ENCODE assay signal across 1 cellular context in genomic region chr9:91694081-91694870, GRCh38.
TF ChIP-seq lines count a peak whose summit lies in the region.

No MANE protein-coding gene starts in this region.

TF ChIP-seq in GM23338, 12 proteins besides CTCF, POLR2A, EP300 and RAD21 (continued from another document):
- TF ChIP-seq, protein P1, sequence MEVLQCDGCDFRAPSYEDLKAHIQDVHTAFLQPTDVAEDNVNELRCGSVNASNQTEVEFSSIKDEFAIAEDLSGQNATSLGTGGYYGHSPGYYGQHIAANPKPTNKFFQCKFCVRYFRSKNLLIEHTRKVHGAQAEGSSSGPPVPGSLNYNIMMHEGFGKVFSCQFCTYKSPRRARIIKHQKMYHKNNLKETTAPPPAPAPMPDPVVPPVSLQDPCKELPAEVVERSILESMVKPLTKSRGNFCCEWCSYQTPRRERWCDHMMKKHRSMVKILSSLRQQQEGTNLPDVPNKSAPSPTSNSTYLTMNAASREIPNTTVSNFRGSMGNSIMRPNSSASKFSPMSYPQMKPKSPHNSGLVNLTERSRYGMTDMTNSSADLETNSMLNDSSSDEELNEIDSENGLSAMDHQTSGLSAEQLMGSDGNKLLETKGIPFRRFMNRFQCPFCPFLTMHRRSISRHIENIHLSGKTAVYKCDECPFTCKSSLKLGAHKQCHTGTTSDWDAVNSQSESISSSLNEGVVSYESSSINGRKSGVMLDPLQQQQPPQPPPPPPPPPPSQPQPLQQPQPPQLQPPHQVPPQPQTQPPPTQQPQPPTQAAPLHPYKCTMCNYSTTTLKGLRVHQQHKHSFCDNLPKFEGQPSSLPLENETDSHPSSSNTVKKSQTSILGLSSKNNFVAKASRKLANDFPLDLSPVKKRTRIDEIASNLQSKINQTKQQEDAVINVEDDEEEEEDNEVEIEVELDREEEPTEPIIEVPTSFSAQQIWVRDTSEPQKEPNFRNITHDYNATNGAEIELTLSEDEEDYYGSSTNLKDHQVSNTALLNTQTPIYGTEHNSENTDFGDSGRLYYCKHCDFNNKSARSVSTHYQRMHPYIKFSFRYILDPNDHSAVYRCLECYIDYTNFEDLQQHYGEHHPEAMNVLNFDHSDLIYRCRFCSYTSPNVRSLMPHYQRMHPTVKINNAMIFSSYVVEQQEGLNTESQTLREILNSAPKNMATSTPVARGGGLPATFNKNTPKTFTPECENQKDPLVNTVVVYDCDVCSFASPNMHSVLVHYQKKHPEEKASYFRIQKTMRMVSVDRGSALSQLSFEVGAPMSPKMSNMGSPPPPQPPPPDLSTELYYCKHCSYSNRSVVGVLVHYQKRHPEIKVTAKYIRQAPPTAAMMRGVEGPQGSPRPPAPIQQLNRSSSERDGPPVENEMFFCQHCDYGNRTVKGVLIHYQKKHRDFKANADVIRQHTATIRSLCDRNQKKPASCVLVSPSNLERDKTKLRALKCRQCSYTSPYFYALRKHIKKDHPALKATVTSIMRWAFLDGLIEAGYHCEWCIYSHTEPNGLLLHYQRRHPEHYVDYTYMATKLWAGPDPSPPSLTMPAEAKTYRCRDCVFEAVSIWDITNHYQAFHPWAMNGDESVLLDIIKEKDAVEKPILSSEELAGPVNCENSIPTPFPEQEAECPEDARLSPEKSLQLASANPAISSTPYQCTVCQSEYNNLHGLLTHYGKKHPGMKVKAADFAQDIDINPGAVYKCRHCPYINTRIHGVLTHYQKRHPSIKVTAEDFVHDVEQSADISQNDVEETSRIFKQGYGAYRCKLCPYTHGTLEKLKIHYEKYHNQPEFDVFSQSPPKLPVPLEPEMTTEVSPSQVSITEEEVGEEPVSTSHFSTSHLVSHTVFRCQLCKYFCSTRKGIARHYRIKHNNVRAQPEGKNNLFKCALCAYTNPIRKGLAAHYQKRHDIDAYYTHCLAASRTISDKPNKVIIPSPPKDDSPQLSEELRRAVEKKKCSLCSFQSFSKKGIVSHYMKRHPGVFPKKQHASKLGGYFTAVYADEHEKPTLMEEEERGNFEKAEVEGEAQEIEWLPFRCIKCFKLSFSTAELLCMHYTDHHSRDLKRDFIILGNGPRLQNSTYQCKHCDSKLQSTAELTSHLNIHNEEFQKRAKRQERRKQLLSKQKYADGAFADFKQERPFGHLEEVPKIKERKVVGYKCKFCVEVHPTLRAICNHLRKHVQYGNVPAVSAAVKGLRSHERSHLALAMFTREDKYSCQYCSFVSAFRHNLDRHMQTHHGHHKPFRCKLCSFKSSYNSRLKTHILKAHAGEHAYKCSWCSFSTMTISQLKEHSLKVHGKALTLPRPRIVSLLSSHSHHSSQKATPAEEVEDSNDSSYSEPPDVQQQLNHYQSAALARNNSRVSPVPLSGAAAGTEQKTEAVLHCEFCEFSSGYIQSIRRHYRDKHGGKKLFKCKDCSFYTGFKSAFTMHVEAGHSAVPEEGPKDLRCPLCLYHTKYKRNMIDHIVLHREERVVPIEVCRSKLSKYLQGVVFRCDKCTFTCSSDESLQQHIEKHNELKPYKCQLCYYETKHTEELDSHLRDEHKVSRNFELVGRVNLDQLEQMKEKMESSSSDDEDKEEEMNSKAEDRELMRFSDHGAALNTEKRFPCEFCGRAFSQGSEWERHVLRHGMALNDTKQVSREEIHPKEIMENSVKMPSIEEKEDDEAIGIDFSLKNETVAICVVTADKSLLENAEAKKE (CRISPR knock-in tag; IDR thresholded peaks at IDR 0.05), result no peak
- no peak for TF ChIP-seq ZNF331 (CRISPR knock-in tag; IDR thresholded peaks at IDR 0.05; ENCODE audit: low read depth)
- TF ChIP-seq EZH2 (IDR thresholded peaks at IDR 0.05; ENCODE audit: low read depth, unreplicated experiment), result no peak
- TF ChIP-seq, protein P2, sequence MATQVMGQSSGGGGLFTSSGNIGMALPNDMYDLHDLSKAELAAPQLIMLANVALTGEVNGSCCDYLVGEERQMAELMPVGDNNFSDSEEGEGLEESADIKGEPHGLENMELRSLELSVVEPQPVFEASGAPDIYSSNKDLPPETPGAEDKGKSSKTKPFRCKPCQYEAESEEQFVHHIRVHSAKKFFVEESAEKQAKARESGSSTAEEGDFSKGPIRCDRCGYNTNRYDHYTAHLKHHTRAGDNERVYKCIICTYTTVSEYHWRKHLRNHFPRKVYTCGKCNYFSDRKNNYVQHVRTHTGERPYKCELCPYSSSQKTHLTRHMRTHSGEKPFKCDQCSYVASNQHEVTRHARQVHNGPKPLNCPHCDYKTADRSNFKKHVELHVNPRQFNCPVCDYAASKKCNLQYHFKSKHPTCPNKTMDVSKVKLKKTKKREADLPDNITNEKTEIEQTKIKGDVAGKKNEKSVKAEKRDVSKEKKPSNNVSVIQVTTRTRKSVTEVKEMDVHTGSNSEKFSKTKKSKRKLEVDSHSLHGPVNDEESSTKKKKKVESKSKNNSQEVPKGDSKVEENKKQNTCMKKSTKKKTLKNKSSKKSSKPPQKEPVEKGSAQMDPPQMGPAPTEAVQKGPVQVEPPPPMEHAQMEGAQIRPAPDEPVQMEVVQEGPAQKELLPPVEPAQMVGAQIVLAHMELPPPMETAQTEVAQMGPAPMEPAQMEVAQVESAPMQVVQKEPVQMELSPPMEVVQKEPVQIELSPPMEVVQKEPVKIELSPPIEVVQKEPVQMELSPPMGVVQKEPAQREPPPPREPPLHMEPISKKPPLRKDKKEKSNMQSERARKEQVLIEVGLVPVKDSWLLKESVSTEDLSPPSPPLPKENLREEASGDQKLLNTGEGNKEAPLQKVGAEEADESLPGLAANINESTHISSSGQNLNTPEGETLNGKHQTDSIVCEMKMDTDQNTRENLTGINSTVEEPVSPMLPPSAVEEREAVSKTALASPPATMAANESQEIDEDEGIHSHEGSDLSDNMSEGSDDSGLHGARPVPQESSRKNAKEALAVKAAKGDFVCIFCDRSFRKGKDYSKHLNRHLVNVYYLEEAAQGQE (IDR thresholded peaks at IDR 0.05; ENCODE audit: unreplicated experiment), result no peak
- no peak for TF ChIP-seq ZNF114 (CRISPR knock-in tag; IDR thresholded peaks at IDR 0.05)
- no peak for TF ChIP-seq CREB1 (CRISPR knock-in tag; IDR thresholded peaks at IDR 0.05; ENCODE audit: low read depth)
- no peak for TF ChIP-seq JUNB (IDR thresholded peaks at IDR 0.05; ENCODE audit: unreplicated experiment)
- no peak for TF ChIP-seq NANOG (IDR thresholded peaks at IDR 0.05; ENCODE audit: borderline replicate concordance)
